Comparison of ENCODE assay signal across 8 cellular contexts in the genomic region with DNA sequence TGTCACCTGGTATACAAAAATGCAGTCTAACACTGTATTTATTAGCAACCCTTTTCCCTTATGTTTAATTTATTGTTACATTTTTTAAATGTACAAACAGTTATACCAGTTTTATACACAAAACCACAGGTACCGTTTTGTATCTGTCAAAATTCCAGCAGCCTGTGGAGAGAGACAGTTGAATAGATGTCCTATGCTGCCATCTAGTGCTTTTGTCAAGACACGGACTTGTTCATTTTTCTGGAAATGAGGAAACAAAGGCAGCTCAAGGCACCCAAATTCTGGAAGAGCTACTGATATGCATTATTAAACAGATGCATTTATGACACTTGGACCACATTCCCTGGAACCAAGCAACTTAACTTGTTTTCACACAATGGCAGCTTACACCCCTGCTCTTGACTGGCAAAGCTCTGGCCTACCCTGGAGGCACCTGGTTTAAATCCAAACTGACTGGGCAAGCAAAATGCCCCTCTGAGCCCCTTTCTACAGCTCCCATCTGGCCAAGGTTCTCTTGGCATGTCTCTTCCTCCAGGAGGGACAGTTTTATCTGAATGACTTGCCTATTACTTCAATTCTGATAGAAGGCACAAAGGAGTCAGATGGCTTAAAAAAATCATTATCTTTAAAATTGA.
DNase-seq lines count a peak whose midpoint lies in the region; ATAC-seq and TF ChIP-seq lines count a peak whose summit lies in the region.

No MANE protein-coding gene starts in this region.

- ATAC-seq in effector memory CD8-positive, alpha-beta T cell (replicated peaks) = no peak
- ATAC-seq in HG03159 (IDR thresholded peaks at IDR 0.05; ENCODE audit: unreplicated experiment) = no peak

- no peaks in the 10 kb centered on the region for H3K27me3 Mint-ChIP-seq in effector memory CD8-positive, alpha-beta T cell
- H3K27me3 Mint-ChIP-seq in activated CD4-positive, alpha-beta memory T cell treated with anti-CD3 and anti-CD28 coated beads for 36 hours = no peaks in the 10 kb centered on the region

- H3K4me3 Mint-ChIP-seq in effector memory CD8-positive, alpha-beta T cell = no peak overlapping the region
- H3K4me3 Mint-ChIP-seq in activated CD4-positive, alpha-beta memory T cell treated with anti-CD3 and anti-CD28 coated beads for 36 hours = no peak overlapping the region

- TF ChIP-seq CTCF in liver (IDR thresholded peaks at IDR 0.05; ENCODE audit: low read depth, low read length, missing input control) = peak; percentile 55

- H3K36me3 ChIP-seq in liver (ENCODE audit: control insufficient read depth in 4 of 4, insufficient read depth in 3 of 4, low read depth in 1 of 4, low read length in 3 of 4) = no peaks in the 10 kb centered on the region

- no peak overlapping the region for H3K27ac Mint-ChIP-seq in effector memory CD8-positive, alpha-beta T cell
- no peak overlapping the region for H3K27ac Mint-ChIP-seq in activated CD4-positive, alpha-beta memory T cell treated with anti-CD3 and anti-CD28 coated beads for 36 hours

- H3K27ac ChIP-seq in liver (ENCODE audit: low read depth in 1 of 2, low read length in 2 of 2) = no peak overlapping the region

- no peak overlapping the region for H3K4me3 ChIP-seq in liver (ENCODE audit: low read depth in 1 of 3, low read length in 3 of 3)

- no peaks in the 10 kb centered on the region for H3K9me3 ChIP-seq in liver (ENCODE audit: control insufficient read depth in 4 of 4, low read length in 3 of 4)

- WGBS in liver = 3% methylated on average over 2 of the region's 2 CpGs

- no peaks in the 10 kb centered on the region for H3K9me3 Mint-ChIP-seq in effector memory CD8-positive, alpha-beta T cell
- H3K9me3 Mint-ChIP-seq in activated CD4-positive, alpha-beta memory T cell treated with anti-CD3 and anti-CD28 coated beads for 36 hours = no peaks in the 10 kb centered on the region

- CTCF ChIA-PET in activated CD4-positive, alpha-beta memory T cell treated with anti-CD3 and anti-CD28 coated beads for 36 hours (lab: Charles Lee) = interaction anchor here (0.6 to 1.0 kb wide), 4 partner anchors 9 to 200 kb away, joined by 3 read pairs; no protein-coding TSS in a partner anchor

- no peaks in the 10 kb centered on the region for H3K4me1 Mint-ChIP-seq in effector memory CD8-positive, alpha-beta T cell (ENCODE audit: low read depth in 2 of 2)
- no peaks in the 10 kb centered on the region for H3K4me1 Mint-ChIP-seq in activated CD4-positive, alpha-beta memory T cell treated with anti-CD3 and anti-CD28 coated beads for 36 hours (ENCODE audit: low read depth)

- no peak overlapping the region for H3K9ac ChIP-seq in liver (ENCODE audit: low read depth in 1 of 2, low read length in 2 of 2)

- in situ Hi-C loops in G401 (cut with HindIII; ENCODE audit: low sequenced_read_pairs) = no loop called here

- DNase-seq in G401 (ENCODE audit: low spot score) (peak; percentile 36), HS-27A (ENCODE audit: low read depth) (peak; percentile 64), NCI-H774 (lab: John Stamatoyannopoulos, UW) (peak; percentile 61), cerebellum (ENCODE audit: low spot score) (peak; percentile 24)
- no peak for DNase-seq in effector memory CD8-positive, alpha-beta T cell
- DNase-seq in activated CD4-positive, alpha-beta memory T cell treated with anti-CD3 and anti-CD28 coated beads for 36 hours = no peak

- peak; percentile 89 to 91 for TF ChIP-seq RAD21 in liver (IDR thresholded peaks at IDR 0.05)

- no peaks in the 10 kb centered on the region for H3K36me3 Mint-ChIP-seq in effector memory CD8-positive, alpha-beta T cell (ENCODE audit: insufficient read depth)
- no peaks in the 10 kb centered on the region for H3K36me3 Mint-ChIP-seq in activated CD4-positive, alpha-beta memory T cell treated with anti-CD3 and anti-CD28 coated beads for 36 hours

- POLR2A ChIA-PET in activated CD4-positive, alpha-beta memory T cell treated with anti-CD3 and anti-CD28 coated beads for 36 hours (lab: Charles Lee) = no interaction called here

- H3K27me3 ChIP-seq in liver (ENCODE audit: control insufficient read depth in 4 of 4, insufficient read depth in 4 of 4, low read length in 3 of 4) = peaks cover 0 to 3% (median 0%) of the 10 kb centered on the region in 4 donors

- H3K4me1 ChIP-seq in liver (ENCODE audit: control insufficient read depth in 4 of 4, insufficient read depth in 4 of 4, low read length in 3 of 4) = no peaks in the 10 kb centered on the region

- intact Hi-C loops in activated CD4-positive, alpha-beta memory T cell treated with anti-CD3 and anti-CD28 coated beads for 36 hours (cut with micrococcal nuclease) = loop anchor here (5.0 kb wide), 1 partner anchor 667 kb away; no protein-coding TSS in a partner anchor

TF ChIP-seq in liver, 16 proteins besides CTCF, POLR2A, EP300 and RAD21:
- no peak for TF ChIP-seq SP1 (IDR thresholded peaks at IDR 0.05)
- TF ChIP-seq GABPA (IDR thresholded peaks at IDR 0.05 in 1 of 2, conservative IDR thresholded peaks at IDR 0.05 in 1 of 2) = no peak
- no peak for TF ChIP-seq TAF1 (conservative IDR thresholded peaks at IDR 0.05)
- TF ChIP-seq YY1 (IDR thresholded peaks at IDR 0.05) = no peak
- TF ChIP-seq NR2F2 (IDR thresholded peaks at IDR 0.05) = no peak
- no peak for TF ChIP-seq FOXA1 (IDR thresholded peaks at IDR 0.05)
- TF ChIP-seq EGR1 (IDR thresholded peaks at IDR 0.05; ENCODE audit: low read depth in 2 of 2) = no peak
- TF ChIP-seq, protein P1, sequence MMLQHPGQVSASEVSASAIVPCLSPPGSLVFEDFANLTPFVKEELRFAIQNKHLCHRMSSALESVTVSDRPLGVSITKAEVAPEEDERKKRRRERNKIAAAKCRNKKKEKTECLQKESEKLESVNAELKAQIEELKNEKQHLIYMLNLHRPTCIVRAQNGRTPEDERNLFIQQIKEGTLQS (IDR thresholded peaks at IDR 0.05) = no peak
- TF ChIP-seq, protein P2, sequence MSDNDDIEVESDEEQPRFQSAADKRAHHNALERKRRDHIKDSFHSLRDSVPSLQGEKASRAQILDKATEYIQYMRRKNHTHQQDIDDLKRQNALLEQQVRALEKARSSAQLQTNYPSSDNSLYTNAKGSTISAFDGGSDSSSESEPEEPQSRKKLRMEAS (IDR thresholded peaks at IDR 0.05) = no peak
- no peak for TF ChIP-seq REST (IDR thresholded peaks at IDR 0.05)
- no peak for TF ChIP-seq RXRA (IDR thresholded peaks at IDR 0.05)
- no peak for TF ChIP-seq FOXA2 (IDR thresholded peaks at IDR 0.05)
- no peak for TF ChIP-seq JUND (IDR thresholded peaks at IDR 0.05)

Comparison
In these comparisons a context has a peak if more than half of its experiments do, and no peak if none do; other contexts are left out.
1. DNase-seq: peak in G401 (single experiment), HS-27A (single experiment), NCI-H774 (single experiment) and cerebellum (single experiment); none in effector memory CD8-positive, alpha-beta T cell (0 of 3) and activated CD4-positive, alpha-beta memory T cell treated with anti-CD3 and anti-CD28 coated beads for 36 hours (single experiment).